Comparison of ENCODE assay signal across 19 cellular contexts in the genomic region with DNA sequence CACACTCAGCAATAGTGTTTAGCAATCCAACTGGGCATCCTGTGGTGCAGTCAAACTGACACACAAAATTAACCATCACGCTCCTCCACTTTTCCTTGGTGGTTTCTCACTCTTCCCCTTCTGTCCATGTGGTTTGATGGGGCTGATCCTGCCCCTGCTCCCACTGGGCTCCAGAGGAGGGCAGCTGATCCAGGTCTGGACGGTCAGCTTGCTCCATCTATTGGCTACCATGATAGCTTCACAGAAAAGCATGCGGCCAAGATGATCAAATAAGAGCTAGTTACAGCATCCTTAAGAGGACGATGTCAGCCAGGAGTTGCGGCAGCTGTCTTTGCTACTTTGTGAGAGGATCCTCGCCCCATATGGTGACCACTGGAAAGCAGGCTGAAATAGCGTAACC. TPM values are rescaled to one million over a fixed set of nuclear protein-coding genes. Genes with fewer than 3 reads are reported as not detected.
DNase-seq lines count a peak whose midpoint lies in the region; ATAC-seq and TF ChIP-seq lines count a peak whose summit lies in the region.
"Had no signal": no experiment of that assay in that cellular context is flagged by ENCODE, and none has a peak within 500 bp of the region (broad histone marks: within the 10 kb centered on the region; RNA-seq: fewer than 3 reads in every experiment).

No MANE protein-coding gene starts in this region.

- H2BK120ac ChIP-seq in IMR-90 (ENCODE audit: low read depth, low read length) = no peak overlapping the region
- H2BK120ac ChIP-seq in mesendoderm (ENCODE audit: low read depth, low read length) = no peak overlapping the region

- no peaks in the 10 kb centered on the region for H3K9me3 ChIP-seq in IMR-90 (ENCODE audit: control insufficient read depth, insufficient read depth, low read length)

- no peak overlapping the region for H4K5ac ChIP-seq in IMR-90 (ENCODE audit: low read depth, low read length)
- H4K5ac ChIP-seq in mesendoderm (ENCODE audit: low read length) = no peak overlapping the region

- H3K18ac ChIP-seq in IMR-90 (ENCODE audit: low read depth, low read length) (no peak overlapping the region), mesendoderm (ENCODE audit: low read length) (no peak overlapping the region)

- 72% methylated on average over 5 of the region's 7 CpGs; no CpG with 5 or more reads in 1 of the 2 experiments for WGBS in IMR-90 (ENCODE audit: extremely low coverage in 2 of 2, insufficient read length in 1 of 2), 2 experiments
- WGBS in mesendoderm (ENCODE audit: extremely low coverage, insufficient coverage, low lambda C conversion rate) = no CpG with 5 or more reads among the region's 7 CpGs

- H2BK20ac ChIP-seq in IMR-90 (ENCODE audit: low read depth, low read length) = no peak overlapping the region

- H2AK5ac ChIP-seq in IMR-90 (ENCODE audit: low read depth, low read length) (no peak overlapping the region), mesendoderm (ENCODE audit: low read length) (no peak overlapping the region)

- in situ Hi-C loops in IMR-90 (cut with MboI; ENCODE audit: low sequenced_read_pairs) = no loop called here

- peaks cover 22% of the 10 kb centered on the region for H3K36me3 Mint-ChIP-seq in WTC11
- H3K36me3 Mint-ChIP-seq: CD14-positive monocyte; CD8-positive, alpha-beta T cell had no signal

- H2BK15ac ChIP-seq in IMR-90 (ENCODE audit: low read depth, low read length) (no peak overlapping the region), mesendoderm (replicated peaks; ENCODE audit: low read depth) (no peak overlapping the region)

- no peaks in the 10 kb centered on the region for H3K4me1 ChIP-seq in IMR-90 (ENCODE audit: control insufficient read depth, insufficient read depth, low read length)
- no peaks in the 10 kb centered on the region for H3K4me1 ChIP-seq in mesendoderm (ENCODE audit: control insufficient read depth, low read depth, low read length)

- H3K56ac ChIP-seq in IMR-90 (ENCODE audit: extremely low read depth, insufficient read depth, low read length) (no peak overlapping the region), mesendoderm (ENCODE audit: low read length) (no peak overlapping the region)

- dilution Hi-C loops in IMR-90 (cut with HindIII; ENCODE audit: low sequenced_read_pairs, unreplicated experiment) = no loop called here

- no peak overlapping the region for H3K4me2 ChIP-seq in IMR-90 (ENCODE audit: low read depth, low read length)
- no peak overlapping the region for H3K4me2 ChIP-seq in mesendoderm (ENCODE audit: low read length)

- H4K8ac ChIP-seq in IMR-90 (ENCODE audit: low read depth in 2 of 2, low read length in 2 of 2) (no peak overlapping the region), mesendoderm (ENCODE audit: low read depth, low read length) (no peak overlapping the region)

- H3K9ac ChIP-seq in IMR-90 (ENCODE audit: low read depth, low read length) (no peak overlapping the region), mesendoderm (ENCODE audit: low read length) (no peak overlapping the region)

- H4K91ac ChIP-seq in IMR-90 (ENCODE audit: insufficient read depth, low read depth, low read length) = no peak overlapping the region

- TF ChIP-seq RAD21 in IMR-90 (IDR thresholded peaks at IDR 0.05; ENCODE audit: low read length) = no peak

- H3K27me3 Mint-ChIP-seq in WTC11 (ENCODE audit: low read depth) = no peaks in the 10 kb centered on the region

- no peaks in the 10 kb centered on the region for H3K36me3 ChIP-seq in IMR-90 (ENCODE audit: control insufficient read depth, insufficient read depth, low read length)
- no peaks in the 10 kb centered on the region for H3K36me3 ChIP-seq in mesendoderm (ENCODE audit: control insufficient read depth, insufficient read depth, low read length)

- no peaks in the 10 kb centered on the region for H3K79me2 ChIP-seq in mesendoderm (ENCODE audit: control insufficient read depth, insufficient read depth, low read length)

- BruUV-seq in IMR-90 (replicated peaks; lab: Mats Ljungman, UMichigan) = no TSS peak

- H3K27me3 ChIP-seq in IMR-90 (ENCODE audit: control insufficient read depth, insufficient read depth, low read length) = no peaks in the 10 kb centered on the region
- H3K27me3 ChIP-seq in mesendoderm (ENCODE audit: insufficient read depth, low read length, poor library complexity) = no peaks in the 10 kb centered on the region

- H3K4me1 Mint-ChIP-seq in WTC11 = peaks cover 13% of the 10 kb centered on the region
- H3K4me1 Mint-ChIP-seq: CD14-positive monocyte had no signal

- intact Hi-C loops in IMR-90 (cut with micrococcal nuclease) = no loop called here

- no peaks in the 10 kb centered on the region for H4K20me1 ChIP-seq in IMR-90 (ENCODE audit: insufficient read depth, low read length)

- ATAC-seq in IMR-90 (ENCODE audit: low read depth) (no peak), WTC11 (peak; percentile 82), GM18867 (IDR thresholded peaks at IDR 0.05; ENCODE audit: unreplicated experiment) (no peak)
- ATAC-seq: CD8-positive, alpha-beta T cell; HCT116; K562 had no signal

- TF ChIP-seq CTCF in IMR-90 (conservative IDR thresholded peaks at IDR 0.05; ENCODE audit: low read depth, low read length) (no peak), WTC11 (IDR thresholded peaks at IDR 0.05) (no peak)

- POLR2A ChIA-PET in IMR-90 (lab: Charles Lee; ENCODE audit: unreplicated experiment) = no interaction called here
- POLR2A ChIA-PET in WTC11 (lab: Charles Lee) = no interaction called here

- H3K27ac ChIP-seq in IMR-90 (ENCODE audit: insufficient read depth, low read length) = no peak overlapping the region
- no peak overlapping the region for H3K27ac ChIP-seq in mesendoderm (ENCODE audit: low read depth, low read length)
- H3K27ac ChIP-seq: HL-60 had no signal

- CTCF ChIA-PET in IMR-90 (lab: Yijun Ruan, JAX) (no interaction called here), WTC11 (lab: Charles Lee) (interaction anchor here (1.0 to 1.2 kb wide), 7 partner anchors 10 to 116 kb away, joined by 3 to 8 read pairs (median 4); no protein-coding TSS in a partner anchor)

- no peaks in the 10 kb centered on the region for H3K9me1 ChIP-seq in IMR-90 (ENCODE audit: insufficient read depth, low read length)

- H3K9me3 Mint-ChIP-seq in WTC11 = peaks cover 26% of the 10 kb centered on the region
- H3K9me3 Mint-ChIP-seq: CD8-positive, alpha-beta T cell had no signal

- H3K27ac Mint-ChIP-seq in WTC11 = no peak overlapping the region
- H3K27ac Mint-ChIP-seq: CD14-positive monocyte; CD8-positive, alpha-beta T cell had no signal

- H3K23ac ChIP-seq in IMR-90 (ENCODE audit: low read depth, low read length) (no peak overlapping the region), mesendoderm (ENCODE audit: low read length) (no peak overlapping the region)

- no peak overlapping the region for H3K4ac ChIP-seq in IMR-90 (ENCODE audit: low read depth, low read length)
- H3K4ac ChIP-seq in mesendoderm (ENCODE audit: low read depth, low read length) = no peak overlapping the region

- H3K79me1 ChIP-seq in IMR-90 (ENCODE audit: low read depth in 1 of 2, low read length in 2 of 2) (no peaks in the 10 kb centered on the region), mesendoderm (ENCODE audit: low read length) (no peaks in the 10 kb centered on the region)

- no peak overlapping the region for H3K14ac ChIP-seq in IMR-90 (replicated peaks; ENCODE audit: low read depth, low read length)

- no peak for TF ChIP-seq POLR2A in IMR-90 (IDR thresholded peaks at IDR 0.05; ENCODE audit: low read depth, low read length)

- peak; percentile 17 for DNase-seq in ELF-1 (ENCODE audit: low read depth, low spot score)
- no peak for DNase-seq in IMR-90
- peak; percentile 20 for DNase-seq in WTC11 (ENCODE audit: low spot score)
- DNase-seq in mesendoderm = peak; percentile 34
- no peak for DNase-seq in occipital lobe (lab: John Stamatoyannopoulos, UW)
- DNase-seq in GM19240 (ENCODE audit: insufficient read length, low spot score) = no peak
- DNase-seq: CD8-positive, alpha-beta T cell; COR-L47; DMS153; DMS79 treated with DMSO at 0.1 percent for 48 hours; GF-D8 had no signal

- H3K4me3 Mint-ChIP-seq in WTC11 = no peak overlapping the region
- H3K4me3 Mint-ChIP-seq: CD14-positive monocyte; CD8-positive, alpha-beta T cell had no signal

- H3K4me3 ChIP-seq in IMR-90 (ENCODE audit: insufficient read depth, low read depth, low read length) = no peak overlapping the region
- no peak overlapping the region for H3K4me3 ChIP-seq in mesendoderm (ENCODE audit: low read length)
- H3K4me3 ChIP-seq: K562 had no signal

- no peak overlapping the region for H2BK5ac ChIP-seq in IMR-90 (ENCODE audit: low read depth, low read length, poor library complexity, severe bottlenecking)
- H2BK5ac ChIP-seq in mesendoderm (ENCODE audit: low read length) = no peak overlapping the region

- peak overlapping the region; percentile 32 for H2AFZ ChIP-seq in IMR-90 (replicated peaks; ENCODE audit: low read length, poor library complexity)

- no peak overlapping the region for H2AK9ac ChIP-seq in IMR-90 (replicated peaks; ENCODE audit: low read depth, low read length, poor library complexity)

TF ChIP-seq in IMR-90, 13 proteins besides CTCF, POLR2A, EP300 and RAD21:
- TF ChIP-seq CEBPB (IDR thresholded peaks at IDR 0.05; ENCODE audit: low read depth, low read length) (no peak), MAZ (IDR thresholded peaks at IDR 0.05; ENCODE audit: borderline replicate concordance, low read depth, low read length) (no peak), SMC3 (IDR thresholded peaks at IDR 0.05; ENCODE audit: low read depth, low read length) (no peak), RCOR1 (IDR thresholded peaks at IDR 0.05; ENCODE audit: insufficient replicate concordance, low read length) (no peak), NFE2L2 (IDR thresholded peaks at IDR 0.05; ENCODE audit: low read depth, low read length) (no peak)

RNA-seq across cellular contexts. Expression of a gene that starts 29.6 kb away (rescaled TPM):
- total RNA-seq in IMR-90 (2012; rRNA removed) (29.0 and 29.7 TPM in 2 replicates), WTC11 (2021) (23.1 to 27.4 TPM (median 23.1 TPM) in 3 replicates), occipital lobe (212 TPM)
- 7.9 and 8.2 TPM in 2 replicates for polyA plus RNA-seq in IMR-90 (2012; rRNA removed)
- 2.0 and 2.5 TPM in 2 replicates for polyA plus RNA-seq in IMR-90 (2012; cell fraction: cytosol; rRNA removed)
- polyA plus RNA-seq in IMR-90 (2012; cell fraction: nucleus; rRNA removed; ENCODE audit: low replicate concordance) = 14.5 and 60.3 TPM in 2 replicates
- polyA plus RNA-seq in mesendoderm (2013, experiment 1 of 2) = 3.8 TPM
- 3.2 TPM for polyA plus RNA-seq in mesendoderm (2013, experiment 2 of 2)
- total RNA-seq: A673; CD8-positive, alpha-beta T cell; H4; K562 had no signal
- polyA plus RNA-seq: K562 had no signal

RNA-seq across cellular contexts. Expression of a gene that starts 48.7 kb away (rescaled TPM):
- total RNA-seq in IMR-90 (2012; rRNA removed) = not detected in 2 replicates
- not detected in 2 replicates for polyA plus RNA-seq in IMR-90 (2012; rRNA removed)
- polyA plus RNA-seq in IMR-90 (2012; cell fraction: cytosol; rRNA removed) = not detected in 2 replicates
- not detected in 2 replicates for polyA plus RNA-seq in IMR-90 (2012; cell fraction: nucleus; rRNA removed; ENCODE audit: low replicate concordance)
- 4.8 to 9.9 TPM (median 9.8 TPM) in 3 replicates for total RNA-seq in WTC11 (2021)
- polyA plus RNA-seq in mesendoderm (2013, experiment 1 of 2) = 1.4 TPM
- 1.2 TPM for polyA plus RNA-seq in mesendoderm (2013, experiment 2 of 2)
- total RNA-seq in occipital lobe = not detected
- total RNA-seq: CD8-positive, alpha-beta T cell; H4; K562 had no signal
- polyA plus RNA-seq: BJ, CD14-positive monocyte, K562 had no signal

Comparison
In these comparisons a context has a peak if more than half of its experiments do, and no peak if none do; other contexts are left out.
1. DNase-seq: peak in ELF-1 (single experiment), WTC11 (single experiment) and mesendoderm (single experiment); none in IMR-90 (single experiment), occipital lobe (single experiment) and GM19240 (single experiment).